ENCODE assay signal across 8 cellular contexts in the genomic region with DNA sequence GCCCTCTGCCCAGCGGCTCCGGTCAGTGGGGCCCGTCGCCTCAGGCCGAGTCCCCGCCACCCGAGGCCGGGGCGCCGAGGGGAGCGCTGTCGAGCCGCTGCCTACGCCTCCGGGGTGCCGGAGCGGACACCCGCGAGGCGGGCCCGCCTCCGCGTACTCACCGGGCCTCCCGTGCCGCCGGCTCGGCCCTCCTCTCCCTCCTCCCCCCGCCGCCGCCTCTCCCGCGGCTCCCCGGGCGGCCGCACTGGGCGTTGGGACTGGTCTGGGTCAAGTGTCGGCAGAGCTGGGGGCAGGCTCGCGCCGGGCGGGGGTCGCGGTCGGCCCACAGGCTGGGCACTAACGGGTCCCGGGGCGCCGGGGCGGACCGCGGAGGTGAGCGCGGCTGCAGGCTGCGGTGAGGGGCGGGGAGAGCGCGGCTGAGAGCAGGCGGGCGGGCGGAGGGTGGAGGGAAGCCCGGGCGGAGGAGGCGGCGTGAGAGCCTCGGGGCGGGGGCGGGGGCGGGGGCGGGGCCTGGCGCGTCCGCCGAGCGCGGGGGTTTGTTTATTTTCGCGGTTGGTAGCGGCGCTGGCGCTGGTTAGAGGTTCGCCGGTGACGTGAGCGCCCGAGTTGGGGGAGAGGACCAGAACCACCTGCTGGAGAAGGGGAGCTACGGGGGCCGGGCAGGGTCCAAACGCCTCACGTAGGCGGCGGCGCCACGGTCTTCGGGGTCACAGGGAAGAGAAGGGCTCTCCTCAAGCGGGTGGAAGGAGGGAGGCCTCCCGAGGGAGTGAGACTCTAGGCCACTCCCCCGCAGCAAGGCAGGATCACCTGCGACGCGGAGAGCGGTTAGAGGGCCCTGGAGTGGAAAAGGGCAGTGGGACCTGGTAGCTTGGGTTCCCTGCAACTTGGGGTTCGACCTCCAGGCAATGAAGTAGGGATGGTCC. TPM values are rescaled to one million over a fixed set of nuclear protein-coding genes. Genes with fewer than 3 reads are reported as not detected.
DNase-seq lines count a peak whose midpoint lies in the region; ATAC-seq and TF ChIP-seq lines count a peak whose summit lies in the region.
"Not testable (repeated sequence)": the region's sequence is repeated elsewhere in the genome, so short reads cannot be mapped to it uniquely, and the experiment has no call there.

A gene (minus strand): TSS at position 414 of the 923 bp plus-strand sequence. CDS start 11,252 bp downstream, outside the sequence.

- not testable (repeated sequence) for H3K36me3 ChIP-seq in BE2C, left lung

- peak; percentile 84 for DNase-seq in BE2C
- peak; percentile 79 for DNase-seq in NCI-H510A treated with DMSO at 0.1 percent for 48 hours (lab: John Stamatoyannopoulos, UW)
- peak; percentile 81 for DNase-seq in activated CD4-positive, alpha-beta T cell treated with anti-CD3 and anti-CD28 coated beads, Interleukin-2, amount 50 U/mL, for 1 hour
- DNase-seq in coronary artery (ENCODE audit: low spot score): peak; percentile 83
- DNase-seq in left lung: peak; percentile 86 to 96
- peak; percentile 61 to 68 for DNase-seq in stimulated activated CD4-positive, alpha-beta T cell treated with anti-CD3 and anti-CD28 coated beads, Interleukin-1b, Interleukin-23, amount 100 ng/mL, for 4 hours (ENCODE audit: low read depth in 2 of 2)

- H3K4me3 ChIP-seq in BE2C (ENCODE audit: low read depth, low read length) (peak within 1 kb of the TSS; percentile 62), coronary artery (peak within 1 kb of the TSS; percentile 86), left lung (peak within 1 kb of the TSS; percentile 55 to 67)

- H3K9me3 ChIP-seq in BE2C, left lung: not testable (repeated sequence)

- TF ChIP-seq CTCF in BE2C (IDR thresholded peaks at IDR 0.05; ENCODE audit: low read depth, low read length); coronary artery (IDR thresholded peaks at IDR 0.05); left lung (IDR thresholded peaks at IDR 0.05): not testable (repeated sequence)

- not testable (repeated sequence) for H3K27me3 ChIP-seq in BE2C, left lung

- ATAC-seq in GM19043 (IDR thresholded peaks at IDR 0.05; ENCODE audit: low read depth, unreplicated experiment): peak; percentile 72
- peak; percentile 89 for ATAC-seq in HG03280 (IDR thresholded peaks at IDR 0.05; ENCODE audit: unreplicated experiment)
- ATAC-seq in left lung: peak; percentile 95

- intact Hi-C loops in left lung (cut with DNase I): not testable (repeated sequence)

- H3K27ac ChIP-seq in coronary artery (peak within 1 kb of the TSS; percentile 82 to 92), left lung (peak within 1 kb of the TSS; percentile 62 to 73)

- not testable (repeated sequence) for H3K4me1 ChIP-seq in BE2C, left lung

RNA-seq across cellular contexts. Expression of the gene that starts here (rescaled TPM):
- 0.85 TPM for polyA plus RNA-seq in BE2C (2012; ENCODE audit: insufficient read depth, insufficient read length, low read depth)
- total RNA-seq in left lung: 1 to 10 TPM; 4.4 to 5.5 TPM

Comparison
In these comparisons a context has a peak if more than half of its experiments do, and no peak if none do; other contexts are left out.
1. Peak in every context shown above with its lines: DNase-seq, ATAC-seq, H3K4me3 ChIP-seq and H3K27ac ChIP-seq.